29 cellular contexts compared by ENCODE assay signal in the genomic region with DNA sequence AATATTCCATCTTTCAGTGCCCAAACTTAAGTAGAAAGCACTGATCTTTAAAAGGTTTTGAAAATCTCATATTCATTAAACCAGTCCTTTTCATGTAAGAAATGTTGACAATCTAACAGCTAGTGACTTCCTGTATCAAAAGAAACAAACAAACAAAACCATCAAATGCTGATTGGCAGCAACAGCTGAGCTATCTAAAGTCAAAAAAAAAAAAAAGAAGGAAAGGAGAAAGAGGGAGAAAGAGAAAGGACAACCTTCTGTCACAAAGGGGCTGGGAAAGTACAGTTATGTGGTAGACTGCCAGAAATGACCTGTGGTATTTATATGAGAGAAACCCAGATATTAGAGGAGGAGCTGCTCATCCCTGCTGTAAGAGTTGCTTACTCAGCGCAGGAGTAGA.
"Had no signal": no experiment of that assay in that cellular context is flagged by ENCODE, and none has a peak within 500 bp of the region (broad histone marks: within the 10 kb centered on the region; RNA-seq: fewer than 3 reads in every experiment).

No MANE protein-coding gene starts in this region.

- ATAC-seq: natural killer cell; psoas muscle; right cardiac atrium; right lobe of liver; stimulated activated memory B cell treated with anti-CD40 and anti-IgM and Interleukin-4, amounts not matched to agents 10 μg/mL and 1 μg/mL and 100 μg/mL, for 72 hours; stimulated activated naive CD8-positive, alpha-beta T cell treated with anti-CD3 and anti-CD28 coated beads, Interleukin-15, amount 100 ng/mL, for 72 hours; stimulated activated naive CD8-positive, alpha-beta T cell treated with anti-CD3 and anti-CD28 coated beads, Interleukin-15, Interleukin-2, amounts not matched to agents 100 U/mL and 50 U/mL, for 24 hours; upper lobe of right lung had no signal

- H3K4me3 ChIP-seq: neural progenitor cell, ovary, psoas muscle, right lobe of liver, sigmoid colon, skin epidermis, smooth muscle cell, spleen, suprapubic skin, testis, tibial artery, transverse colon, upper lobe of right lung, uterus had no signal

- H3K27me3 ChIP-seq: neural progenitor cell, ovary, right lobe of liver, sigmoid colon, spleen, suprapubic skin, testis, tibial artery, transverse colon, upper lobe of right lung, uterus had no signal

- DNase-seq: natural killer cell; occipital lobe; ovary; posterior cingulate gyrus; psoas muscle; right cardiac atrium; right lobe of liver; sigmoid colon; spleen; stimulated activated CD4-positive, alpha-beta T cell treated with anti-CD3 and anti-CD28 coated beads, Interleukin-12 subunit alpha, Interleukin-12 subunit beta, amount 100 ng/mL, for 4 hours; stimulated activated CD4-positive, alpha-beta T cell treated with anti-CD3 and anti-CD28 coated beads, Interleukin-1b, Interleukin-23, amount 100 ng/mL, for 48 hours; stimulated activated CD4-positive, alpha-beta T cell treated with anti-CD3 and anti-CD28 coated beads, Interleukin-4, amount 100 ng/mL, for 1 hour; stimulated activated CD4-positive, alpha-beta T cell treated with anti-CD3 and anti-CD28 coated beads, Interleukin-4, amount 100 ng/mL, for 4 hours; stimulated activated CD8-positive, alpha-beta memory T cell treated with anti-CD3 and anti-CD28 coated beads, Interleukin-4, amount 100 ng/mL, for 48 hours; stimulated activated naive CD4-positive, alpha-beta T cell; stimulated activated naive CD8-positive, alpha-beta T cell treated with anti-CD3 and anti-CD28 coated beads, Interleukin-15, amount 100 ng/mL, for 72 hours; stimulated activated naive CD8-positive, alpha-beta T cell treated with anti-CD3 and anti-CD28 coated beads, Interleukin-15, Interleukin-2, amounts not matched to agents 100 U/mL and 50 U/mL, for 24 hours; substantia nigra; testis; tibial artery; transverse colon; upper lobe of right lung; uterus had no signal

- H3K4me1 ChIP-seq: parathyroid adenoma, psoas muscle, right lobe of liver, sigmoid colon, spleen, suprapubic skin, testis, tibial artery, transverse colon, upper lobe of right lung, uterus had no signal

- H2AFZ ChIP-seq: neural progenitor cell, parathyroid adenoma had no signal

- H3K36me3 ChIP-seq: neural progenitor cell, ovary, right lobe of liver, sigmoid colon, spleen, suprapubic skin, tibial artery, transverse colon, upper lobe of right lung, uterus had no signal

- H3K4me2 ChIP-seq: neural progenitor cell, smooth muscle cell had no signal

- H3K79me2 ChIP-seq: parathyroid adenoma had no signal

- H3K27ac ChIP-seq: neural progenitor cell, ovary, parathyroid adenoma, psoas muscle, right lobe of liver, sigmoid colon, skin epidermis, spleen, suprapubic skin, testis, tibial artery, transverse colon, upper lobe of right lung, uterus had no signal

- H3K9ac ChIP-seq: neural progenitor cell, parathyroid adenoma had no signal

- H3K9me3 ChIP-seq: ovary, psoas muscle, right lobe of liver, sigmoid colon, suprapubic skin, testis, tibial artery, transverse colon, upper lobe of right lung, uterus had no signal
